Comparison of ENCODE assay signal across 17 cellular contexts in genomic region chr10:109587366-109587765, GRCh38.
DNase-seq lines count a peak whose midpoint lies in the region; TF ChIP-seq lines count a peak whose summit lies in the region.
"Had no signal": no experiment of that assay in that cellular context is flagged by ENCODE, and none has a peak within 500 bp of the region (broad histone marks: within the 10 kb centered on the region; RNA-seq: fewer than 3 reads in every experiment).

No MANE protein-coding gene starts in this region.

- TF ChIP-seq CTCF in epithelial cell of esophagus (IDR thresholded peaks at IDR 0.05; ENCODE audit: insufficient read depth, low read depth, low read length, missing control alignments), result no peak

- no peak overlapping the region for H3K4me3 ChIP-seq in epithelial cell of esophagus (ENCODE audit: low read length)
- H3K4me3 ChIP-seq: A549, GM12878, SK-N-MC had no signal

- DNase-seq in COR-L47 (lab: John Stamatoyannopoulos, UW), result peak; percentile 2
- peak in 2 of 3 experiments; percentile 62 to 91 for DNase-seq in NCI-H1417 (lab: John Stamatoyannopoulos, UW)
- peak; percentile 11 for DNase-seq in NCI-H774 (lab: John Stamatoyannopoulos, UW)
- DNase-seq in epithelial cell of esophagus (ENCODE audit: low read depth), result peak; percentile 0
- DNase-seq in DMS 273 treated with DMSO at 0.1 percent for 48 hours (lab: John Stamatoyannopoulos, UW), result no peak
- DNase-seq in T1000 (lab: John Stamatoyannopoulos, UW), result no peak
- DNase-seq in NCI-H2107 (lab: John Stamatoyannopoulos, UW), result no peak
- DNase-seq: DMS79, H9, NCI-H1048, NCI-H1694 treated with DMSO at 0.1 percent for 48 hours, NCI-H2227 treated with DMSO at 0.1 percent for 48 hours, NCI-H524, T-cell had no signal

Comparison
In these comparisons a context has a peak if more than half of its experiments do, and no peak if none do; other contexts are left out.
1. DNase-seq: peak in COR-L47 (single experiment), NCI-H1417 (2 of 3), NCI-H774 (single experiment) and epithelial cell of esophagus (single experiment); none in DMS 273 treated with DMSO at 0.1 percent for 48 hours (single experiment), T1000 (single experiment) and NCI-H2107 (single experiment).